ENCODE assay signal across 27 cellular contexts in the genomic region with DNA sequence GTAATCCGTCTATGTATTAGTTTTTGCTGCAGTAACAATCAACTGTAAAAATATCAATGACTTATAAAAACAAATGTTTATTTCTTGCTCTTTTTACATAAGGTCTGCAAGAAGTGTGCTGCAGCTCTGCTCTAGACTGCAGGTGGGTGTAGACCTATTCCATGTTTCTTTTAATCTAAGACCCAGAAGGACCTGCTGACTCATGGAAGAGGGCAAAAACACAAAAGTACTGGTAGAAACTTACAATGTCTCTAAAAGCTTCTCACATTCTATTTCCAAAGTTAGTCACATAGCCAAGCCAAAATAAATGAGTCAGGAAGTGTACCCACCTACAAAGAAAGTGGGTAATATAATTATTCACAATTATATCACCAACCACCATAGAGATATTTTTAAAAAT.
DNase-seq lines count a peak whose midpoint lies in the region; ATAC-seq, FAIRE-seq and TF ChIP-seq lines count a peak whose summit lies in the region.
"Had no signal": no experiment of that assay in that cellular context is flagged by ENCODE, and none has a peak within 500 bp of the region (broad histone marks: within the 10 kb centered on the region; RNA-seq: fewer than 3 reads in every experiment).

No MANE protein-coding gene starts in this region.

- H3K27me3 ChIP-seq in K562 (ENCODE audit: control insufficient read depth in 2 of 2, insufficient read depth in 2 of 2, low read length in 2 of 2), result no peaks in the 10 kb centered on the region
- H3K27me3 ChIP-seq: BE2C, BLaER1 had no signal

- no peak overlapping the region for H3K4me2 ChIP-seq in K562 (ENCODE audit: insufficient read depth, low read length)
- H3K4me2 ChIP-seq: BLaER1 had no signal

- H3K9me3 ChIP-seq in KOPT-K1 (ENCODE audit: insufficient read depth, low read length, poor library complexity, severe bottlenecking) (peaks cover 41% of the 10 kb centered on the region), K562 (replicated peaks; ENCODE audit: control insufficient read depth, insufficient read depth, low read depth, low read length) (peaks cover 6% of the 10 kb centered on the region; the same call in 1 of the 2 replicates), kidney (ENCODE audit: control insufficient read depth in 1 of 2, low read length in 2 of 2) (no peaks in the 10 kb centered on the region)
- H3K9me3 ChIP-seq: BE2C, BLaER1 had no signal

- no peak for FAIRE-seq in K562 (lab: Jason Lieb, UNC)
- FAIRE-seq in kidney (lab: Jason Lieb, UNC), result no peak
- FAIRE-seq: GM12878, GM12892, GM18507, GM19239 had no signal

- in situ Hi-C loops in K562 (cut with MboI), result no loop called here

- no peak for ATAC-seq in K562
- ATAC-seq in HG02938 (IDR thresholded peaks at IDR 0.05; ENCODE audit: unreplicated experiment), result no peak
- no peak for ATAC-seq in sciatic nerve
- ATAC-seq: GM12878 had no signal

- H3K36me3 ChIP-seq in KOPT-K1 (ENCODE audit: insufficient read depth, low read length), result no peaks in the 10 kb centered on the region
- H3K36me3 ChIP-seq in K562 (ENCODE audit: control insufficient read depth, insufficient read depth, low read length), result no peaks in the 10 kb centered on the region; the same call in 2 of the 3 replicates
- no peaks in the 10 kb centered on the region for H3K36me3 ChIP-seq in kidney (ENCODE audit: control insufficient read depth in 1 of 2, insufficient read depth in 2 of 2, low read length in 2 of 2)
- H3K36me3 ChIP-seq: BE2C, BLaER1 had no signal

- H3K79me2 ChIP-seq in K562 (ENCODE audit: control insufficient read depth, insufficient read depth, low read length), result no peaks in the 10 kb centered on the region

- DNase-seq in OCI-M1 (lab: John Stamatoyannopoulos, UW) (peak; percentile 49), K562 (ENCODE audit: extremely low read depth in 1 of 4, low spot score in 3 of 4) (peak in 2 of 4 experiments; percentile 16 to 40), renal cortical epithelial cell (ENCODE audit: low read depth) (peak; percentile 53), kidney (no peak), sciatic nerve (ENCODE audit: low spot score) (no peak)
- DNase-seq: 8988T; ACHN; BE2C; C1 segment of cervical spinal cord; CD4-positive, alpha-beta memory T cell; CD4-positive, CD25-positive, alpha-beta regulatory T cell; CD8-positive, alpha-beta memory T cell; COR-L47; DMS 273 treated with DMSO at 0.1 percent for 48 hours; DMS153; DMS53; DMS79; DND-41; EL; GDM1 had no signal

- H3K4me1 ChIP-seq in K562 (replicated peaks in 1 of 2; ENCODE audit: control insufficient read depth in 2 of 2, insufficient read depth in 2 of 2, low read length in 2 of 2) (peaks cover 0 to 29% of the 10 kb centered on the region in 2 experiments; a peak in 3 of 5 replicates), kidney (ENCODE audit: control insufficient read depth in 1 of 2, insufficient read depth in 1 of 2, low read depth in 1 of 2, low read length in 2 of 2) (no peaks in the 10 kb centered on the region)
- H3K4me1 ChIP-seq: BLaER1 had no signal

- 45% methylated on average over 1 of the region's 1 CpG for WGBS in K562 (ENCODE audit: insufficient coverage, low coverage, missing lambda C conversion rate)

- TF ChIP-seq RAD21 in K562 (CRISPR knock-in tag; conservative IDR thresholded peaks at IDR 0.05 in 1 of 2, IDR thresholded peaks at IDR 0.05 in 1 of 2), result no peak

- intact Hi-C loops in K562 (cut with micrococcal nuclease) (no loop called here), kidney (cut with DNase I) (no loop called here), sciatic nerve (cut with DNase I) (no loop called here)

- H3K4me3 ChIP-seq in K562 (no peak overlapping the region), kidney (ENCODE audit: low read length in 2 of 2) (no peak overlapping the region)
- H3K4me3 ChIP-seq: BLaER1, GM12878 had no signal

- no peaks in the 10 kb centered on the region for H4K20me1 ChIP-seq in K562 (replicated peaks; ENCODE audit: control insufficient read depth, insufficient read depth, low read length)
- H4K20me1 ChIP-seq: BLaER1 had no signal

- POLR2A ChIA-PET in K562 (lab: Yijun Ruan, JAX), result no interaction called here

- H3K9me1 ChIP-seq in K562 (ENCODE audit: control insufficient read depth, insufficient read depth, low read length), result no peaks in the 10 kb centered on the region

- no peak for TF ChIP-seq EP300 in K562 (IDR thresholded peaks at IDR 0.05; ENCODE audit: low read length)

- peak overlapping the region; percentile 18; the same call in 1 of the 2 replicates for H2AFZ ChIP-seq in K562 (ENCODE audit: low read depth, low read length)

- no peak for TF ChIP-seq CTCF in K562 (IDR thresholded peaks at IDR 0.05 in 2 of 3, conservative IDR thresholded peaks at IDR 0.05 in 1 of 3; ENCODE audit: insufficient read depth in 2 of 3, low read depth in 1 of 3, low read length in 3 of 3)
- no peak for TF ChIP-seq CTCF in kidney (IDR thresholded peaks at IDR 0.05; ENCODE audit: borderline replicate concordance, extremely low read depth, insufficient read depth)

- no peak overlapping the region for H3K9ac ChIP-seq in K562 (ENCODE audit: insufficient read depth in 1 of 2, low read depth in 2 of 2, low read length in 2 of 2)
- no peak overlapping the region for H3K9ac ChIP-seq in kidney (ENCODE audit: low read length in 2 of 2)
- H3K9ac ChIP-seq: BLaER1 had no signal

- TF ChIP-seq POLR2A in K562 (conservative IDR thresholded peaks at IDR 0.05), result no peak

- BruUV-seq in K562 (replicated peaks; lab: Mats Ljungman, UMichigan), result no TSS peak

- peak overlapping the region; percentile 19 for H3K27ac ChIP-seq in KOPT-K1 (ENCODE audit: low read depth, low read length, poor library complexity, severe bottlenecking)
- peak overlapping the region; percentile 40; the same call in 1 of the 3 replicates for H3K27ac ChIP-seq in K562 (ENCODE audit: extremely low read depth, low read depth, low read length)
- H3K27ac ChIP-seq in kidney (ENCODE audit: low read depth in 2 of 2, low read length in 2 of 2), result no peak overlapping the region
- H3K27ac ChIP-seq: BLaER1 had no signal

- CTCF ChIA-PET in K562 (lab: Yijun Ruan, JAX; ENCODE audit: low intra/inter-chr PET ratio), result no interaction called here

TF ChIP-seq in K562, 482 proteins besides CTCF, POLR2A, EP300 and RAD21 (continues in another document):
- 0 out of 2 replicates have a peak, but pooled peaks have one; percentile 14 for TF ChIP-seq GABPA (tag; conservative IDR thresholded peaks at IDR 0.05; ENCODE audit: low read depth)
- TF ChIP-seq RUNX1 (IDR thresholded peaks at IDR 0.05; ENCODE audit: low read depth), result no peak
- TF ChIP-seq, protein P1, sequence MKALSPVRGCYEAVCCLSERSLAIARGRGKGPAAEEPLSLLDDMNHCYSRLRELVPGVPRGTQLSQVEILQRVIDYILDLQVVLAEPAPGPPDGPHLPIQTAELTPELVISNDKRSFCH (CRISPR knock-in tag; IDR thresholded peaks at IDR 0.05), result no peak
- TF ChIP-seq, protein P1 (tag; IDR thresholded peaks at IDR 0.05), result no peak
- TF ChIP-seq GATA2 (CRISPR knock-in tag; IDR thresholded peaks at IDR 0.05), result no peak
- no peak for TF ChIP-seq NR3C1 (CRISPR knock-in tag; IDR thresholded peaks at IDR 0.05)
- TF ChIP-seq, protein P2, sequence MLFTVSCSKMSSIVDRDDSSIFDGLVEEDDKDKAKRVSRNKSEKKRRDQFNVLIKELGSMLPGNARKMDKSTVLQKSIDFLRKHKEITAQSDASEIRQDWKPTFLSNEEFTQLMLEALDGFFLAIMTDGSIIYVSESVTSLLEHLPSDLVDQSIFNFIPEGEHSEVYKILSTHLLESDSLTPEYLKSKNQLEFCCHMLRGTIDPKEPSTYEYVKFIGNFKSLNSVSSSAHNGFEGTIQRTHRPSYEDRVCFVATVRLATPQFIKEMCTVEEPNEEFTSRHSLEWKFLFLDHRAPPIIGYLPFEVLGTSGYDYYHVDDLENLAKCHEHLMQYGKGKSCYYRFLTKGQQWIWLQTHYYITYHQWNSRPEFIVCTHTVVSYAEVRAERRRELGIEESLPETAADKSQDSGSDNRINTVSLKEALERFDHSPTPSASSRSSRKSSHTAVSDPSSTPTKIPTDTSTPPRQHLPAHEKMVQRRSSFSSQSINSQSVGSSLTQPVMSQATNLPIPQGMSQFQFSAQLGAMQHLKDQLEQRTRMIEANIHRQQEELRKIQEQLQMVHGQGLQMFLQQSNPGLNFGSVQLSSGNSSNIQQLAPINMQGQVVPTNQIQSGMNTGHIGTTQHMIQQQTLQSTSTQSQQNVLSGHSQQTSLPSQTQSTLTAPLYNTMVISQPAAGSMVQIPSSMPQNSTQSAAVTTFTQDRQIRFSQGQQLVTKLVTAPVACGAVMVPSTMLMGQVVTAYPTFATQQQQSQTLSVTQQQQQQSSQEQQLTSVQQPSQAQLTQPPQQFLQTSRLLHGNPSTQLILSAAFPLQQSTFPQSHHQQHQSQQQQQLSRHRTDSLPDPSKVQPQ (CRISPR knock-in tag; IDR thresholded peaks at IDR 0.05; ENCODE audit: borderline replicate concordance), result no peak
- TF ChIP-seq MAFG (tag; conservative IDR thresholded peaks at IDR 0.05), result peak; percentile 54
- TF ChIP-seq NCOA2 (IDR thresholded peaks at IDR 0.05; ENCODE audit: partially characterized antibody in 2 of 2), result no peak
- TF ChIP-seq ZNF311 (CRISPR knock-in tag; IDR thresholded peaks at IDR 0.05), result peak; percentile 54; the same call in 1 of the 2 replicates
- no peak for TF ChIP-seq SNRNP70 (optimal IDR thresholded peaks at IDR 0.05; ENCODE audit: low read depth, low read length)
- TF ChIP-seq, protein P3, sequence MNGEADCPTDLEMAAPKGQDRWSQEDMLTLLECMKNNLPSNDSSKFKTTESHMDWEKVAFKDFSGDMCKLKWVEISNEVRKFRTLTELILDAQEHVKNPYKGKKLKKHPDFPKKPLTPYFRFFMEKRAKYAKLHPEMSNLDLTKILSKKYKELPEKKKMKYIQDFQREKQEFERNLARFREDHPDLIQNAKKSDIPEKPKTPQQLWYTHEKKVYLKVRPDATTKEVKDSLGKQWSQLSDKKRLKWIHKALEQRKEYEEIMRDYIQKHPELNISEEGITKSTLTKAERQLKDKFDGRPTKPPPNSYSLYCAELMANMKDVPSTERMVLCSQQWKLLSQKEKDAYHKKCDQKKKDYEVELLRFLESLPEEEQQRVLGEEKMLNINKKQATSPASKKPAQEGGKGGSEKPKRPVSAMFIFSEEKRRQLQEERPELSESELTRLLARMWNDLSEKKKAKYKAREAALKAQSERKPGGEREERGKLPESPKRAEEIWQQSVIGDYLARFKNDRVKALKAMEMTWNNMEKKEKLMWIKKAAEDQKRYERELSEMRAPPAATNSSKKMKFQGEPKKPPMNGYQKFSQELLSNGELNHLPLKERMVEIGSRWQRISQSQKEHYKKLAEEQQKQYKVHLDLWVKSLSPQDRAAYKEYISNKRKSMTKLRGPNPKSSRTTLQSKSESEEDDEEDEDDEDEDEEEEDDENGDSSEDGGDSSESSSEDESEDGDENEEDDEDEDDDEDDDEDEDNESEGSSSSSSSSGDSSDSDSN (IDR thresholded peaks at IDR 0.05; ENCODE audit: borderline replicate concordance in 1 of 2, low read depth in 2 of 2, low read length in 2 of 2), result no peak

Comparison
In these comparisons a context has a peak if more than half of its experiments do, and no peak if none do; other contexts are left out.
1. H3K27ac ChIP-seq: peak in KOPT-K1 (single experiment) and K562 (single experiment); none in kidney (0 of 2).
2. DNase-seq: peak in OCI-M1 (single experiment) and renal cortical epithelial cell (single experiment); none in kidney (single experiment) and sciatic nerve (single experiment).